ENCODE assay signal across 11 cellular contexts in the genomic region with DNA sequence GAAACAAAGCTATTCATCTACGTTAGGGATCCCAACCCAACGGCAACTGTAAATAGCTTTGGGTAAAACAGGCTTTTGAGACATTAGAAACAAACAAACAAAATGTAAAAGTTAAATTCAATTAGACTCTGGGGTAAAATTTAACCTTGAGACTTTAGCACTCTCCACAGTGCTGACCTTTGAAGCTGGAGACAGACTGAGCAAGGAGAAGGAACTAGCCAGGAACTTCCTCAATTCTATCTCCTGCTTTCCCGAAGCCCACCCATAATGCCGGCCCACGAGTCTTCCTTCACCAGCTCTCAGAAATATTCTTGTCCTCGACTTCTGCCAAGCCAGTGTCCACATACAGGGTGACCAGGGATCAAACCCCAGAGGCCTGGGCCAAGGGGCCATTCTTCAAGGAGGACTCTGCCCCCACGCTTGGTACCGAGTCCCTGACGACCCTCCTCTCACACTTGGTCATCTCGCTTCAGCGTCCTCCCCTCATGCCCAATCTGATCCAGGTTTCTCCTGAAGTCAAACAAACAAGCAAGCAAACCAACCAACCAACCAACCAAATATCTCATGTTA.
"Had no signal": no experiment of that assay in that cellular context is flagged by ENCODE, and none has a peak within 500 bp of the region (broad histone marks: within the 10 kb centered on the region; RNA-seq: fewer than 3 reads in every experiment).

No MANE protein-coding gene starts in this region.

- H2AFZ ChIP-seq: parathyroid adenoma had no signal

- H3K27ac ChIP-seq: esophagus muscularis mucosa, parathyroid adenoma, skin epidermis had no signal

- H3K9me3 Mint-ChIP-seq: activated B cell treated with CpG ODN at 0.5 μM for 24 hours; brain; T-helper 1 cell treated with Interleukin-12 subunit alpha and Interleukin-12 subunit beta and Interleukin-4 antibody, amounts not matched to agents 30 μg/mL and 1 μg/mL, for 36 hours had no signal

- H3K4me3 ChIP-seq: esophagus muscularis mucosa, skin epidermis had no signal

- DNase-seq: activated B cell treated with CpG ODN at 0.5 μM for 24 hours; activated CD4-positive, alpha-beta T cell treated with anti-CD3 and anti-CD28 coated beads, Interleukin-2, amount 10 ng/mL, durations not matched to agents 24 days and 14 days; amniotic stem cell; mesendoderm; retina had no signal

- H3K27ac Mint-ChIP-seq: activated B cell treated with CpG ODN at 0.5 μM for 24 hours; activated CD4-positive, alpha-beta T cell treated with anti-CD3 and anti-CD28 coated beads, Interleukin-2, amount 10 ng/mL, durations not matched to agents 24 days and 14 days; activated naive CD4-positive, alpha-beta T cell treated with anti-CD3 and anti-CD28 coated beads, Interleukin-2, amount 50 U/mL, for 72 hours; T-helper 1 cell treated with Interleukin-12 subunit alpha and Interleukin-12 subunit beta and Interleukin-4 antibody, amounts not matched to agents 30 μg/mL and 1 μg/mL, for 36 hours had no signal

- H3K4me1 Mint-ChIP-seq: activated B cell treated with CpG ODN at 0.5 μM for 24 hours had no signal

- H3K4me3 Mint-ChIP-seq: activated B cell treated with CpG ODN at 0.5 μM for 24 hours; activated CD4-positive, alpha-beta T cell treated with anti-CD3 and anti-CD28 coated beads, Interleukin-2, amount 10 ng/mL, durations not matched to agents 24 days and 14 days; brain; T-helper 1 cell treated with Interleukin-12 subunit alpha and Interleukin-12 subunit beta and Interleukin-4 antibody, amounts not matched to agents 30 μg/mL and 1 μg/mL, for 36 hours had no signal

- H3K9ac ChIP-seq: parathyroid adenoma had no signal

- H3K9me3 ChIP-seq: esophagus muscularis mucosa had no signal

- H3K27me3 ChIP-seq: esophagus muscularis mucosa had no signal

- H3K36me3 Mint-ChIP-seq: activated naive CD4-positive, alpha-beta T cell treated with anti-CD3 and anti-CD28 coated beads, Interleukin-2, amount 50 U/mL, for 72 hours had no signal

- H3K27me3 Mint-ChIP-seq: activated B cell treated with CpG ODN at 0.5 μM for 24 hours; activated CD4-positive, alpha-beta T cell treated with anti-CD3 and anti-CD28 coated beads, Interleukin-2, amount 10 ng/mL, durations not matched to agents 24 days and 14 days; brain had no signal
